ENCODE assay signal across 9 cellular contexts in genomic region chr11:77602385-77603105, GRCh38. TPM values are rescaled to one million over a fixed set of nuclear protein-coding genes. Genes with fewer than 3 reads are reported as not detected.
A peak's percentile ranks its signal among the peaks of the same experiment; 100 is the strongest.
DNase-seq lines count a peak whose midpoint lies in the region; ATAC-seq, FAIRE-seq and TF ChIP-seq lines count a peak whose summit lies in the region.
"Had no signal": no experiment of that assay in that cellular context is flagged by ENCODE, and none has a peak within 500 bp of the region (broad histone marks: within the 10 kb centered on the region; RNA-seq: fewer than 3 reads in every experiment).

No MANE protein-coding gene starts in this region.

- H3K4me1 ChIP-seq in body of pancreas: peaks cover 21% of the 10 kb centered on the region

- H3K4me3 ChIP-seq in body of pancreas (no peak overlapping the region), kidney epithelial cell (ENCODE audit: low read depth, low read length) (no peak overlapping the region)

- H3K27me3 ChIP-seq in body of pancreas (no peaks in the 10 kb centered on the region), kidney epithelial cell (ENCODE audit: control insufficient read depth, insufficient read depth, low read length) (no peaks in the 10 kb centered on the region)

- intact Hi-C loops in Right ventricle myocardium inferior (cut with DNase I) (no loop called here), cardiac septum (cut with DNase I) (no loop called here), body of pancreas (cut with DNase I) (no loop called here)

- no peak for FAIRE-seq in urothelium cell line (lab: Jason Lieb, UNC)

- 67 to 74% methylated on average over 3 of the region's 3 CpGs for WGBS in body of pancreas, 2 donors

- H3K9me3 ChIP-seq in body of pancreas: no peaks in the 10 kb centered on the region

- TF ChIP-seq CTCF in body of pancreas (IDR thresholded peaks at IDR 0.05) (no peak), kidney epithelial cell (IDR thresholded peaks at IDR 0.05; ENCODE audit: insufficient read depth, low read length, poor library complexity, severe bottlenecking) (no peak)

- no peak for TF ChIP-seq POLR2A in body of pancreas (IDR thresholded peaks at IDR 0.05)

- DNase-seq in Right ventricle myocardium inferior (ENCODE audit: missing footprints): no peak
- no peak for DNase-seq in cardiac septum (ENCODE audit: low spot score)
- DNase-seq in body of pancreas: no peak
- DNase-seq in kidney epithelial cell (ENCODE audit: low read depth): peak; percentile 77
- DNase-seq in urothelium cell line (ENCODE audit: low spot score): peak; percentile 75
- DNase-seq in NCI-H2171 (lab: John Stamatoyannopoulos, UW): no peak
- no peak for DNase-seq in activated CD8-positive, alpha-beta memory T cell treated with anti-CD3 and anti-CD28 coated beads, Interleukin-2, amount 50 U/mL, for 4 hours
- DNase-seq: CD4-positive, CD25-positive, alpha-beta regulatory T cell had no signal

- H3K36me3 ChIP-seq in body of pancreas (replicated peaks in 1 of 2; ENCODE audit: insufficient read depth in 1 of 2, low read depth in 2 of 2): no peaks in the 10 kb centered on the region
- H3K36me3 ChIP-seq in kidney epithelial cell (ENCODE audit: control insufficient read depth, insufficient read depth, low read length): no peaks in the 10 kb centered on the region

- ATAC-seq in Right ventricle myocardium inferior (peak; percentile 46), body of pancreas (peak; percentile 94), HG03571 (IDR thresholded peaks at IDR 0.05; ENCODE audit: unreplicated experiment) (no peak)

- H3K27ac ChIP-seq in body of pancreas: peak overlapping the region in 3 of 4 donors; percentile 8 to 60 (median 12)

RNA-seq across cellular contexts. Expression of gene AQP11, which starts 12.8 kb away (rescaled TPM):
- 0.78 TPM for total RNA-seq in Right ventricle myocardium inferior
- total RNA-seq in cardiac septum: 0.54 TPM
- 1 to 10 TPM; 1.6 TPM for total RNA-seq in body of pancreas
- 0.75 and 1.7 TPM in 2 replicates for total RNA-seq in kidney epithelial cell
- total RNA-seq: CD4-positive, CD25-positive, alpha-beta regulatory T cell had no signal

RNA-seq across cellular contexts. Expression of gene CLNS1A, which starts 35.0 kb away (rescaled TPM):
- total RNA-seq in Right ventricle myocardium inferior (76.9 TPM), cardiac septum (71.7 TPM), body of pancreas (10 to 100 TPM; 44.1 to 81.7 TPM), kidney epithelial cell (75.3 and 115 TPM in 2 replicates)

Comparison
In these comparisons a context has a peak if more than half of its experiments do, and no peak if none do; other contexts are left out.
1. DNase-seq: peak in kidney epithelial cell (single experiment) and urothelium cell line (single experiment); none in Right ventricle myocardium inferior (single experiment), cardiac septum (single experiment), body of pancreas (0 of 4), NCI-H2171 (single experiment) and activated CD8-positive, alpha-beta memory T cell treated with anti-CD3 and anti-CD28 coated beads, Interleukin-2, amount 50 U/mL, for 4 hours (single experiment).